ENCODE assay signal across 1 cellular context in genomic region chr13:99125335-99125915, GRCh38.
TF ChIP-seq lines count a peak whose summit lies in the region.

No MANE protein-coding gene starts in this region.

TF ChIP-seq in GM12878, 131 proteins besides CTCF, POLR2A, EP300 and RAD21 (continued from another document):
- TF ChIP-seq, protein P1, sequence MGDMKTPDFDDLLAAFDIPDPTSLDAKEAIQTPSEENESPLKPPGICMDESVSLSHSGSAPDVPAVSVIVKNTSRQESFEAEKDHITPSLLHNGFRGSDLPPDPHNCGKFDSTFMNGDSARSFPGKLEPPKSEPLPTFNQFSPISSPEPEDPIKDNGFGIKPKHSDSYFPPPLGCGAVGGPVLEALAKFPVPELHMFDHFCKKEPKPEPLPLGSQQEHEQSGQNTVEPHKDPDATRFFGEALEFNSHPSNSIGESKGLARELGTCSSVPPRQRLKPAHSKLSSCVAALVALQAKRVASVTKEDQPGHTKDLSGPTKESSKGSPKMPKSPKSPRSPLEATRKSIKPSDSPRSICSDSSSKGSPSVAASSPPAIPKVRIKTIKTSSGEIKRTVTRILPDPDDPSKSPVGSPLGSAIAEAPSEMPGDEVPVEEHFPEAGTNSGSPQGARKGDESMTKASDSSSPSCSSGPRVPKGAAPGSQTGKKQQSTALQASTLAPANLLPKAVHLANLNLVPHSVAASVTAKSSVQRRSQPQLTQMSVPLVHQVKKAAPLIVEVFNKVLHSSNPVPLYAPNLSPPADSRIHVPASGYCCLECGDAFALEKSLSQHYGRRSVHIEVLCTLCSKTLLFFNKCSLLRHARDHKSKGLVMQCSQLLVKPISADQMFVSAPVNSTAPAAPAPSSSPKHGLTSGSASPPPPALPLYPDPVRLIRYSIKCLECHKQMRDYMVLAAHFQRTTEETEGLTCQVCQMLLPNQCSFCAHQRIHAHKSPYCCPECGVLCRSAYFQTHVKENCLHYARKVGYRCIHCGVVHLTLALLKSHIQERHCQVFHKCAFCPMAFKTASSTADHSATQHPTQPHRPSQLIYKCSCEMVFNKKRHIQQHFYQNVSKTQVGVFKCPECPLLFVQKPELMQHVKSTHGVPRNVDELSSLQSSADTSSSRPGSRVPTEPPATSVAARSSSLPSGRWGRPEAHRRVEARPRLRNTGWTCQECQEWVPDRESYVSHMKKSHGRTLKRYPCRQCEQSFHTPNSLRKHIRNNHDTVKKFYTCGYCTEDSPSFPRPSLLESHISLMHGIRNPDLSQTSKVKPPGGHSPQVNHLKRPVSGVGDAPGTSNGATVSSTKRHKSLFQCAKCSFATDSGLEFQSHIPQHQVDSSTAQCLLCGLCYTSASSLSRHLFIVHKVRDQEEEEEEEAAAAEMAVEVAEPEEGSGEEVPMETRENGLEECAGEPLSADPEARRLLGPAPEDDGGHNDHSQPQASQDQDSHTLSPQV (IDR thresholded peaks at IDR 0.05) = no peak
- TF ChIP-seq SRF (IDR thresholded peaks at IDR 0.05; ENCODE audit: low read depth in 2 of 2, low read length in 2 of 2) (no peak), RFX5 (IDR thresholded peaks at IDR 0.05; ENCODE audit: low read depth, low read length) (no peak), NR2F1 (conservative IDR thresholded peaks at IDR 0.05) (no peak), MXI1 (IDR thresholded peaks at IDR 0.05; ENCODE audit: low read depth, low read length) (no peak), SPI1 (IDR thresholded peaks at IDR 0.05; ENCODE audit: borderline replicate concordance, insufficient read depth, low read depth, low read length) (no peak)
